ENCODE assay signal across 20 cellular contexts in genomic region chr2:122758967-122759366, GRCh38.
"Had no signal": no experiment of that assay in that cellular context is flagged by ENCODE, and none has a peak within 500 bp of the region (broad histone marks: within the 10 kb centered on the region; RNA-seq: fewer than 3 reads in every experiment).

No MANE protein-coding gene starts in this region.

- H3K36me3 Mint-ChIP-seq: activated CD4-positive, alpha-beta memory T cell treated with anti-CD3 and anti-CD28 coated beads for 36 hours; activated naive CD4-positive, alpha-beta T cell treated with anti-CD3 and anti-CD28 coated beads, Interleukin-2, amount 50 U/mL, for 72 hours had no signal

- H3K27me3 Mint-ChIP-seq: activated CD4-positive, alpha-beta memory T cell treated with anti-CD3 and anti-CD28 coated beads for 36 hours; progenitor cell of endocrine pancreas had no signal

- H3K27ac Mint-ChIP-seq: activated CD4-positive, alpha-beta memory T cell treated with anti-CD3 and anti-CD28 coated beads for 36 hours; activated naive CD4-positive, alpha-beta T cell treated with anti-CD3 and anti-CD28 coated beads, Interleukin-2, amount 50 U/mL, for 72 hours; progenitor cell of endocrine pancreas had no signal

- DNase-seq: activated CD4-positive, alpha-beta memory T cell treated with anti-CD3 and anti-CD28 coated beads for 36 hours; activated CD4-positive, CD25-positive, alpha-beta regulatory T cell treated with anti-CD3 and anti-CD28 coated beads, Interleukin-2, amount 50 U/mL, for 72 hours; activated effector memory CD4-positive, alpha-beta T cell treated with anti-CD3 and anti-CD28 coated beads, Interleukin-2, amount 50 U/mL, for 16 hours; activated T-cell treated with anti-CD3 and anti-CD28 coated beads, Interleukin-2, amount 50 U/mL, for 4 hours; amniotic stem cell; body of pancreas; central memory CD4-positive, alpha-beta T cell; effector CD4-positive, alpha-beta T cell; gastrocnemius medialis; kidney; left ventricle myocardium superior; mesenchymal stem cell; occipital lobe; right cardiac atrium; small intestine; thyroid gland had no signal

- H3K4me3 Mint-ChIP-seq: activated CD4-positive, alpha-beta memory T cell treated with anti-CD3 and anti-CD28 coated beads for 36 hours; activated T-cell treated with anti-CD3 and anti-CD28 coated beads, Interleukin-2, amount 50 U/mL, for 4 hours; nephron had no signal

- H3K9me3 ChIP-seq: body of pancreas, gastrocnemius medialis, thyroid gland had no signal

- H3K4me1 ChIP-seq: body of pancreas, gastrocnemius medialis, thyroid gland had no signal

- H3K4me3 ChIP-seq: body of pancreas, coronary artery, gastrocnemius medialis, thyroid gland had no signal

- ATAC-seq: activated naive CD4-positive, alpha-beta T cell treated with anti-CD3 and anti-CD28 coated beads, Interleukin-2, amount 50 U/mL, for 72 hours; activated T-cell treated with anti-CD3 and anti-CD28 coated beads, Interleukin-2, amount 50 U/mL, for 4 hours; body of pancreas; gastrocnemius medialis; left ventricle myocardium superior; right cardiac atrium had no signal

- H3K27ac ChIP-seq: body of pancreas, coronary artery, gastrocnemius medialis, thyroid gland had no signal

- H3K27me3 ChIP-seq: body of pancreas, gastrocnemius medialis, thyroid gland had no signal

- H3K36me3 ChIP-seq: gastrocnemius medialis, thyroid gland had no signal
